8 cellular contexts compared by ENCODE assay signal in genomic region chr2:69386789-69387734, GRCh38.
A peak's percentile ranks its signal among the peaks of the same experiment; 100 is the strongest.
DNase-seq lines count a peak whose midpoint lies in the region; ATAC-seq, FAIRE-seq and TF ChIP-seq lines count a peak whose summit lies in the region.

Gene GFPT1, minus strand, starts transcription at chr2:69387227. Its CDS starts 156 bp downstream, at chr2:69387071.

- peaks cover 42% of the 10 kb centered on the region for H3K4me1 ChIP-seq in Loucy (ENCODE audit: insufficient read depth, low read length, poor library complexity, severe bottlenecking)

- TF ChIP-seq CTCF in Loucy (conservative IDR thresholded peaks at IDR 0.05; ENCODE audit: low read length) (no peak), nephron (IDR thresholded peaks at IDR 0.05; ENCODE audit: unreplicated experiment in 3 of 3) (no peak)

- H3K27me3 Mint-ChIP-seq in nephron (ENCODE audit: low read depth), result no peaks in the 10 kb centered on the region

- H3K27ac Mint-ChIP-seq in nephron, result peak within 1 kb of the TSS; percentile 94 to 99 (median 98)

- H3K9me3 Mint-ChIP-seq in nephron, result no peaks in the 10 kb centered on the region

- no peaks in the 10 kb centered on the region for H3K9me3 ChIP-seq in Loucy (ENCODE audit: insufficient read depth, low read depth, low read length)

- peak; percentile 98 for ATAC-seq in stimulated activated naive CD8-positive, alpha-beta T cell treated with anti-CD3 and anti-CD28 coated beads, Interleukin-15, Interleukin-2, amounts not matched to agents 100 U/mL and 50 U/mL, for 24 hours

- peaks cover 32% of the 10 kb centered on the region for H3K4me1 Mint-ChIP-seq in nephron

- peak; percentile 27 for FAIRE-seq in H54 (lab: Jason Lieb, UNC)

- peak within 1 kb of the TSS; percentile 86 for H3K4me3 ChIP-seq in Loucy (ENCODE audit: low read length, poor library complexity, severe bottlenecking)

- peaks cover 38% of the 10 kb centered on the region for H4K20me1 ChIP-seq in Loucy (ENCODE audit: insufficient read depth, low read length, poor library complexity, severe bottlenecking)

- peak within 1 kb of the TSS; percentile 90 for H3K9ac ChIP-seq in Loucy (ENCODE audit: low read depth, low read length, poor library complexity, severe bottlenecking)

- H3K4me2 ChIP-seq in Loucy (ENCODE audit: low read depth, low read length, poor library complexity, severe bottlenecking), result peak within 1 kb of the TSS; percentile 83

- peak within 1 kb of the TSS; percentile 90 for H2AFZ ChIP-seq in Loucy (ENCODE audit: low read length)

- TF ChIP-seq POLR2A in H54 (IDR thresholded peaks at IDR 0.05; ENCODE audit: low read depth, low read length) (peak; percentile 85), Raji (IDR thresholded peaks at IDR 0.05; ENCODE audit: insufficient read depth, low read depth, low read length) (peak; percentile 83)

- H3K4me3 Mint-ChIP-seq in nephron, result peak within 1 kb of the TSS; percentile 93 to 98 (median 96)

- H3K79me2 ChIP-seq in Loucy (ENCODE audit: insufficient read depth, low read length), result peaks cover 58% of the 10 kb centered on the region

- H3F3A ChIP-seq in Loucy (ENCODE audit: low read depth), result no peaks in the 10 kb centered on the region

- DNase-seq in EH (ENCODE audit: low read depth), result peak; percentile 95
- peak; percentile 87 for DNase-seq in H54 (ENCODE audit: insufficient read length, low spot score)
- DNase-seq in activated T-helper 9 cell treated with anti-CD3 and anti-CD28 coated beads, Interleukin-2, amount 50 U/mL, for 16 hours (ENCODE audit: low read depth), result peak; percentile 90
- DNase-seq in fibroblast of peridontal ligament (ENCODE audit: extremely low read depth), result peak; percentile 87
- DNase-seq in stimulated activated naive CD8-positive, alpha-beta T cell treated with anti-CD3 and anti-CD28 coated beads, Interleukin-15, Interleukin-2, amounts not matched to agents 100 U/mL and 50 U/mL, for 24 hours, result peak; percentile 95

- H3K27me3 ChIP-seq in Loucy (ENCODE audit: insufficient read depth, low read length, poor library complexity, severe bottlenecking), result no peaks in the 10 kb centered on the region

- no peaks in the 10 kb centered on the region for H3K9me2 ChIP-seq in Loucy (replicated peaks; ENCODE audit: low read depth, low read length)

- H3K36me3 Mint-ChIP-seq in nephron (ENCODE audit: low read depth), result peaks cover 13% of the 10 kb centered on the region

- no peaks in the 10 kb centered on the region for H3K36me3 ChIP-seq in Loucy (ENCODE audit: insufficient read depth, low read length)

Comparison
In these comparisons a context has a peak if more than half of its experiments do, and no peak if none do; other contexts are left out.
1. Peak in every context shown above with its lines: DNase-seq, ATAC-seq and H3K4me3 ChIP-seq.